ENCODE assay signal across 28 cellular contexts in genomic region chr18:43046324-43046723, GRCh38.
"Had no signal": no experiment of that assay in that cellular context is flagged by ENCODE, and none has a peak within 500 bp of the region (broad histone marks: within the 10 kb centered on the region; RNA-seq: fewer than 3 reads in every experiment).

No MANE protein-coding gene starts in this region.

- H3K4me3 ChIP-seq: ascending aorta, coronary artery, heart right ventricle, psoas muscle, sigmoid colon, vagina had no signal

- DNase-seq: activated CD4-positive, alpha-beta T cell treated with anti-CD3 and anti-CD28 coated beads for 48 hours; activated CD4-positive, alpha-beta T cell treated with anti-CD3 and anti-CD28 coated beads, Interleukin-2, amount 50 U/mL, for 48 hours; activated CD8-positive, alpha-beta memory T cell treated with anti-CD3 and anti-CD28 coated beads for 24 hours; activated gamma-delta T cell; activated naive CD4-positive, alpha-beta T cell treated with anti-CD3 and anti-CD28 coated beads, Interleukin-2, amount 10 ng/mL, durations not matched to agents 7 days and 5 days; activated naive CD8-positive, alpha-beta T cell treated with anti-CD3 and anti-CD28 coated beads, Interleukin-2, amount 10 ng/mL, durations not matched to agents 7 days and 5 days; activated T-cell treated with anti-CD3 and anti-CD28 coated beads, Interleukin-2, amount 50 U/mL, for 1 hour; effector memory CD8-positive, alpha-beta T cell; foreskin keratinocyte; heart right ventricle; midbrain; naive thymus-derived CD4-positive, alpha-beta T cell; occipital lobe; psoas muscle; sigmoid colon; small intestine; stimulated activated CD4-positive, alpha-beta T cell treated with anti-CD3 and anti-CD28 coated beads, Interleukin-4, amount 100 ng/mL, for 4 hours; stimulated activated CD8-positive, alpha-beta memory T cell treated with anti-CD3 and anti-CD28 coated beads, Interleukin-4, amount 100 ng/mL, for 48 hours; stimulated activated naive CD8-positive, alpha-beta T cell treated with anti-CD3 and anti-CD28 coated beads, Interleukin-15, amount 100 ng/mL, for 72 hours; substantia nigra had no signal

- H3K4me1 ChIP-seq: ascending aorta, foreskin keratinocyte, parathyroid adenoma, psoas muscle, sigmoid colon, vagina had no signal

- H3K27ac Mint-ChIP-seq: activated naive CD4-positive, alpha-beta T cell treated with anti-CD3 and anti-CD28 coated beads, Interleukin-2, amount 10 ng/mL, durations not matched to agents 7 days and 5 days; activated naive CD8-positive, alpha-beta T cell treated with anti-CD3 and anti-CD28 coated beads, Interleukin-2, amount 10 ng/mL, durations not matched to agents 7 days and 5 days; activated T-helper 1 cell treated with anti-CD3 and anti-CD28 coated beads, Interleukin-12 subunit alpha, Interleukin-12 subunit beta, Interleukin-2, Interleukin-4 antibody, amounts not matched to agents 30 ng/mL and 10 ng/mL and 1 ng/mL, durations not matched to agents 14 hours and 24 hours and 36 hours; brain; effector memory CD8-positive, alpha-beta T cell; naive thymus-derived CD4-positive, alpha-beta T cell; stimulated activated memory B cell treated with anti-CD40 and anti-IgM and Interleukin-4, amounts not matched to agents 10 μg/mL and 1 μg/mL and 100 μg/mL, for 72 hours; stimulated activated naive CD8-positive, alpha-beta T cell treated with anti-CD3 and anti-CD28 coated beads, Interleukin-15, amount 100 ng/mL, for 72 hours; type B pancreatic cell had no signal

- H3K79me2 ChIP-seq: parathyroid adenoma had no signal

- H3K27ac ChIP-seq: ascending aorta, coronary artery, foreskin keratinocyte, heart right ventricle, parathyroid adenoma, psoas muscle, sigmoid colon, vagina had no signal

- H3K9me3 ChIP-seq: ascending aorta, heart right ventricle, psoas muscle, sigmoid colon, vagina had no signal

- H3K36me3 ChIP-seq: ascending aorta, heart right ventricle, sigmoid colon, vagina had no signal

- H3K36me3 Mint-ChIP-seq: activated naive CD4-positive, alpha-beta T cell treated with anti-CD3 and anti-CD28 coated beads, Interleukin-2, amount 10 ng/mL, durations not matched to agents 7 days and 5 days; activated naive CD8-positive, alpha-beta T cell treated with anti-CD3 and anti-CD28 coated beads, Interleukin-2, amount 10 ng/mL, durations not matched to agents 7 days and 5 days; brain; naive thymus-derived CD4-positive, alpha-beta T cell; stimulated activated memory B cell treated with anti-CD40 and anti-IgM and Interleukin-4, amounts not matched to agents 10 μg/mL and 1 μg/mL and 100 μg/mL, for 72 hours; type B pancreatic cell had no signal

- H2AFZ ChIP-seq: parathyroid adenoma had no signal

- H3K9me3 Mint-ChIP-seq: activated T-helper 1 cell treated with anti-CD3 and anti-CD28 coated beads, Interleukin-12 subunit alpha, Interleukin-12 subunit beta, Interleukin-2, Interleukin-4 antibody, amounts not matched to agents 30 ng/mL and 10 ng/mL and 1 ng/mL, durations not matched to agents 14 hours and 24 hours and 36 hours; brain; type B pancreatic cell had no signal

- ATAC-seq: effector memory CD8-positive, alpha-beta T cell; foreskin keratinocyte; heart right ventricle; naive thymus-derived CD4-positive, alpha-beta T cell; psoas muscle; stimulated activated memory B cell treated with anti-CD40 and anti-IgM and Interleukin-4, amounts not matched to agents 10 μg/mL and 1 μg/mL and 100 μg/mL, for 72 hours; stimulated activated naive CD8-positive, alpha-beta T cell treated with anti-CD3 and anti-CD28 coated beads, Interleukin-15, amount 100 ng/mL, for 72 hours had no signal

- H3K9ac ChIP-seq: parathyroid adenoma had no signal

- H3K4me1 Mint-ChIP-seq: activated naive CD4-positive, alpha-beta T cell treated with anti-CD3 and anti-CD28 coated beads, Interleukin-2, amount 10 ng/mL, durations not matched to agents 7 days and 5 days; activated naive CD8-positive, alpha-beta T cell treated with anti-CD3 and anti-CD28 coated beads, Interleukin-2, amount 10 ng/mL, durations not matched to agents 7 days and 5 days; brain; naive thymus-derived CD4-positive, alpha-beta T cell; stimulated activated memory B cell treated with anti-CD40 and anti-IgM and Interleukin-4, amounts not matched to agents 10 μg/mL and 1 μg/mL and 100 μg/mL, for 72 hours; stimulated activated naive CD8-positive, alpha-beta T cell treated with anti-CD3 and anti-CD28 coated beads, Interleukin-15, amount 100 ng/mL, for 72 hours had no signal

- H3K4me3 Mint-ChIP-seq: activated naive CD4-positive, alpha-beta T cell treated with anti-CD3 and anti-CD28 coated beads, Interleukin-2, amount 10 ng/mL, durations not matched to agents 7 days and 5 days; activated naive CD8-positive, alpha-beta T cell treated with anti-CD3 and anti-CD28 coated beads, Interleukin-2, amount 10 ng/mL, durations not matched to agents 7 days and 5 days; activated T-helper 1 cell treated with anti-CD3 and anti-CD28 coated beads, Interleukin-12 subunit alpha, Interleukin-12 subunit beta, Interleukin-2, Interleukin-4 antibody, amounts not matched to agents 30 ng/mL and 10 ng/mL and 1 ng/mL, durations not matched to agents 14 hours and 24 hours and 36 hours; brain; effector memory CD8-positive, alpha-beta T cell; naive thymus-derived CD4-positive, alpha-beta T cell; stimulated activated memory B cell treated with anti-CD40 and anti-IgM and Interleukin-4, amounts not matched to agents 10 μg/mL and 1 μg/mL and 100 μg/mL, for 72 hours; stimulated activated naive CD8-positive, alpha-beta T cell treated with anti-CD3 and anti-CD28 coated beads, Interleukin-15, amount 100 ng/mL, for 72 hours; type B pancreatic cell had no signal

- H3K27me3 ChIP-seq: ascending aorta, foreskin keratinocyte, heart right ventricle, sigmoid colon, vagina had no signal

- H3K27me3 Mint-ChIP-seq: activated naive CD4-positive, alpha-beta T cell treated with anti-CD3 and anti-CD28 coated beads, Interleukin-2, amount 10 ng/mL, durations not matched to agents 7 days and 5 days; activated naive CD8-positive, alpha-beta T cell treated with anti-CD3 and anti-CD28 coated beads, Interleukin-2, amount 10 ng/mL, durations not matched to agents 7 days and 5 days; effector memory CD8-positive, alpha-beta T cell; naive thymus-derived CD4-positive, alpha-beta T cell; stimulated activated memory B cell treated with anti-CD40 and anti-IgM and Interleukin-4, amounts not matched to agents 10 μg/mL and 1 μg/mL and 100 μg/mL, for 72 hours; stimulated activated naive CD8-positive, alpha-beta T cell treated with anti-CD3 and anti-CD28 coated beads, Interleukin-15, amount 100 ng/mL, for 72 hours; type B pancreatic cell had no signal
